Comparison of ENCODE assay signal across 20 cellular contexts in genomic region chr7:93958216-93958615, GRCh38. TPM values are rescaled to one million over a fixed set of nuclear protein-coding genes. Genes with fewer than 3 reads are reported as not detected.
DNase-seq lines count a peak whose midpoint lies in the region; ATAC-seq, FAIRE-seq and TF ChIP-seq lines count a peak whose summit lies in the region.
"Had no signal": no experiment of that assay in that cellular context is flagged by ENCODE, and none has a peak within 500 bp of the region (broad histone marks: within the 10 kb centered on the region; RNA-seq: fewer than 3 reads in every experiment).

No MANE protein-coding gene starts in this region.

- FAIRE-seq in H54 (lab: Jason Lieb, UNC) (peak; percentile 82), endothelial cell of umbilical vein (lab: Jason Lieb, UNC) (peak; percentile 75)

- no peaks in the 10 kb centered on the region for H3K9me3 Mint-ChIP-seq in natural killer cell treated with Interleukin-12 subunit alpha and Interleukin-12 subunit beta and Interleukin-15 and Interleukin-18, amount 100 ng/mL, for 72 hours
- H3K9me3 Mint-ChIP-seq: CD4-positive, alpha-beta memory T cell; IgD-negative memory B cell had no signal

- H3K27me3 ChIP-seq in PC-3 (ENCODE audit: low read length) = no peaks in the 10 kb centered on the region
- no peaks in the 10 kb centered on the region for H3K27me3 ChIP-seq in endothelial cell of umbilical vein (ENCODE audit: control insufficient read depth in 2 of 2, insufficient read depth in 2 of 2, low read length in 2 of 2)
- H3K27me3 ChIP-seq in osteoblast (ENCODE audit: insufficient read depth, low read length) = no peaks in the 10 kb centered on the region
- H3K27me3 ChIP-seq: SJSA1, tibial artery had no signal

- H4K20me1 ChIP-seq in PC-3 (ENCODE audit: low read length) (no peaks in the 10 kb centered on the region), endothelial cell of umbilical vein (replicated peaks; ENCODE audit: control insufficient read depth, extremely low read depth, insufficient read depth, low read length) (no peaks in the 10 kb centered on the region), osteoblast (ENCODE audit: insufficient read depth, low read length) (no peaks in the 10 kb centered on the region)

- H3K9ac ChIP-seq in PC-3 (ENCODE audit: low read length) (no peak overlapping the region), endothelial cell of umbilical vein (replicated peaks; ENCODE audit: extremely low read depth, insufficient read depth, low read length) (peak overlapping the region; percentile 40)

- BruUV-seq in PC-3 (replicated peaks; lab: Mats Ljungman, UMichigan) (no TSS peak), endothelial cell of umbilical vein (replicated peaks; lab: Mats Ljungman, UMichigan) (no TSS peak)

- H3K36me3 Mint-ChIP-seq in natural killer cell treated with Interleukin-12 subunit alpha and Interleukin-12 subunit beta and Interleukin-15 and Interleukin-18, amount 100 ng/mL, for 72 hours = no peaks in the 10 kb centered on the region
- H3K36me3 Mint-ChIP-seq: CD4-positive, alpha-beta memory T cell; IgD-negative memory B cell had no signal

- H3K9me3 ChIP-seq in PC-3 (ENCODE audit: low read length) (no peaks in the 10 kb centered on the region), endothelial cell of umbilical vein (replicated peaks; ENCODE audit: control insufficient read depth, insufficient read depth, low read length) (no peaks in the 10 kb centered on the region), osteoblast (ENCODE audit: low read depth, low read length) (no peaks in the 10 kb centered on the region)
- H3K9me3 ChIP-seq: prostate gland, SJSA1, tibial artery had no signal

- H3K79me2 ChIP-seq in PC-3 (ENCODE audit: low read length) = no peaks in the 10 kb centered on the region
- H3K79me2 ChIP-seq in endothelial cell of umbilical vein (ENCODE audit: control insufficient read depth, insufficient read depth, low read length) = no peaks in the 10 kb centered on the region
- H3K79me2 ChIP-seq in osteoblast (ENCODE audit: insufficient read depth, low read length) = no peaks in the 10 kb centered on the region

- H3K4me3 ChIP-seq in PC-3 (ENCODE audit: low read length) (peak overlapping the region; percentile 42), endothelial cell of umbilical vein (replicated peaks in 1 of 3; ENCODE audit: insufficient read depth in 1 of 3, low read depth in 1 of 3, low read length in 3 of 3) (peak overlapping the region in 2 of 3 experiments; percentile 16 to 37), osteoblast (ENCODE audit: insufficient read depth, low read length) (peak overlapping the region; percentile 5)
- H3K4me3 ChIP-seq: prostate gland, SJSA1, tibial artery had no signal

- no peaks in the 10 kb centered on the region for H3K9me2 ChIP-seq in PC-3 (replicated peaks; ENCODE audit: low read length)

- H3K9me1 ChIP-seq in endothelial cell of umbilical vein (replicated peaks; ENCODE audit: control insufficient read depth, extremely low read depth, insufficient read depth, low read length) = no peaks in the 10 kb centered on the region

- H3K36me3 ChIP-seq in PC-3 (ENCODE audit: low read depth, low read length) (no peaks in the 10 kb centered on the region), endothelial cell of umbilical vein (ENCODE audit: control insufficient read depth in 2 of 2, extremely low read depth in 1 of 2, insufficient read depth in 2 of 2, low read length in 2 of 2) (no peaks in the 10 kb centered on the region), osteoblast (ENCODE audit: insufficient read depth, low read length) (no peaks in the 10 kb centered on the region)
- H3K36me3 ChIP-seq: prostate gland, SJSA1, tibial artery had no signal

- DNase-seq in H54 (ENCODE audit: insufficient read length, low spot score) (no peak), PC-3 (peak; percentile 61), endothelial cell of umbilical vein (ENCODE audit: low read depth, low spot score) (peak; percentile 86), osteoblast (ENCODE audit: insufficient read length, low spot score, missing footprints) (no peak), DMS53 (lab: John Stamatoyannopoulos, UW) (no peak)
- DNase-seq in natural killer cell treated with Interleukin-12 subunit alpha and Interleukin-12 subunit beta and Interleukin-15 and Interleukin-18, amount 100 ng/mL, for 72 hours (ENCODE audit: low spot score) = no peak
- DNase-seq: activated CD4-positive, alpha-beta T cell treated with anti-CD3 and anti-CD28 coated beads, Interleukin-2, amount 50 U/mL, for 4 hours; activated effector memory CD4-positive, alpha-beta T cell treated with Interleukin-2 at 50 U/mL for 16 hours; CD4-positive, alpha-beta memory T cell; cortex of kidney; NCI-H748 treated with DMSO at 0.1 percent for 48 hours; small intestine; stimulated activated CD4-positive, alpha-beta T cell treated with anti-CD3 and anti-CD28 coated beads, Interleukin-4, amount 100 ng/mL, for 1 hour; stimulated activated naive CD8-positive, alpha-beta T cell treated with anti-CD3 and anti-CD28 coated beads, Interleukin-15, Interleukin-2, amounts not matched to agents 100 U/mL and 50 U/mL, for 24 hours; tibial artery had no signal

- H3K4me3 Mint-ChIP-seq in natural killer cell treated with Interleukin-12 subunit alpha and Interleukin-12 subunit beta and Interleukin-15 and Interleukin-18, amount 100 ng/mL, for 72 hours = no peak overlapping the region
- H3K4me3 Mint-ChIP-seq: CD4-positive, alpha-beta memory T cell; IgD-negative memory B cell had no signal

- H3F3A ChIP-seq in PC-3 (ENCODE audit: low read length, unreplicated experiment) = no peaks in the 10 kb centered on the region

- peak overlapping the region; percentile 46 for H3K27ac ChIP-seq in PC-3 (ENCODE audit: low read length)
- peak overlapping the region; percentile 93 for H3K27ac ChIP-seq in endothelial cell of umbilical vein (ENCODE audit: insufficient read depth, low read depth, low read length)
- no peak overlapping the region for H3K27ac ChIP-seq in osteoblast (ENCODE audit: low read depth, low read length)
- H3K27ac ChIP-seq: prostate gland, SJSA1, tibial artery had no signal

- peaks cover 0 to 2% of the 10 kb centered on the region in 2 donors for H3K27me3 Mint-ChIP-seq in natural killer cell treated with Interleukin-12 subunit alpha and Interleukin-12 subunit beta and Interleukin-15 and Interleukin-18, amount 100 ng/mL, for 72 hours
- H3K27me3 Mint-ChIP-seq: IgD-negative memory B cell had no signal

- CTCF ChIA-PET in PC-3 (lab: Charles Lee) = interaction anchor here (0.6 kb wide), 1 partner anchor 43 kb away, joined by 3 read pairs; no protein-coding TSS in a partner anchor
- CTCF ChIA-PET in endothelial cell of umbilical vein (lab: Charles Lee) = interaction anchor here (0.6 to 3.5 kb wide), 9 partner anchors 8 to 110 kb away, joined by 3 to 19 read pairs (median 4); partner anchors contain the start of gene GNG11

- H3K4me1 Mint-ChIP-seq in natural killer cell treated with Interleukin-12 subunit alpha and Interleukin-12 subunit beta and Interleukin-15 and Interleukin-18, amount 100 ng/mL, for 72 hours (ENCODE audit: low read depth in 2 of 2) = no peaks in the 10 kb centered on the region
- H3K4me1 Mint-ChIP-seq: CD4-positive, alpha-beta memory T cell had no signal

- H2AFZ ChIP-seq in PC-3 (ENCODE audit: low read length) (no peak overlapping the region), endothelial cell of umbilical vein (ENCODE audit: low read depth, low read length) (no peak overlapping the region), osteoblast (ENCODE audit: low read length) (peak overlapping the region; percentile 16)

- peaks cover 13% of the 10 kb centered on the region for H3K4me1 ChIP-seq in PC-3 (ENCODE audit: insufficient read depth, low read length)
- peaks cover 21% of the 10 kb centered on the region for H3K4me1 ChIP-seq in endothelial cell of umbilical vein (ENCODE audit: control insufficient read depth, extremely low read depth, insufficient read depth, low read length)
- H3K4me1 ChIP-seq in osteoblast (ENCODE audit: insufficient read depth, low read length) = peaks cover 11% of the 10 kb centered on the region
- H3K4me1 ChIP-seq: prostate gland, SJSA1, tibial artery had no signal

- no peak overlapping the region for H3K27ac Mint-ChIP-seq in natural killer cell treated with Interleukin-12 subunit alpha and Interleukin-12 subunit beta and Interleukin-15 and Interleukin-18, amount 100 ng/mL, for 72 hours
- H3K27ac Mint-ChIP-seq: CD4-positive, alpha-beta memory T cell; IgD-negative memory B cell had no signal

- TF ChIP-seq CTCF in PC-3 (conservative IDR thresholded peaks at IDR 0.05; ENCODE audit: low read depth, low read length) = no peak
- no peak for TF ChIP-seq CTCF in endothelial cell of umbilical vein (IDR thresholded peaks at IDR 0.05; ENCODE audit: extremely low read depth in 1 of 2, insufficient read depth in 1 of 2, low read depth in 1 of 2, low read length in 2 of 2)
- no peak for TF ChIP-seq CTCF in osteoblast (IDR thresholded peaks at IDR 0.05; ENCODE audit: extremely low read depth, low read depth, low read length)

- intact Hi-C loops in PC-3 (cut with micrococcal nuclease) (loop anchor here (5.0 kb wide), 1 partner anchor 36 kb away; the partner anchor contains the start of gene GNG11), endothelial cell of umbilical vein (cut with micrococcal nuclease) (loop anchor here (1.0 kb wide), 2 partner anchors 14 to 37 kb away; partner anchors contain the start of gene GNG11)

- dilution Hi-C loops in endothelial cell of umbilical vein (cut with MboI; ENCODE audit: extremely low pct_ligation_motif_present, low sequenced_read_pairs) = no loop called here

- POLR2A ChIA-PET in PC-3 (lab: Charles Lee; ENCODE audit: unreplicated experiment) (interaction anchor here (0.7 kb wide), 1 partner anchor 68 kb away, joined by 4 read pairs; the partner anchor contains the start of gene TFPI2), endothelial cell of umbilical vein (lab: Charles Lee) (interaction anchor here (1.2 kb wide), 1 partner anchor 13 kb away, joined by 4 read pairs; no protein-coding TSS in a partner anchor)

- TF ChIP-seq POLR2A in H54 (IDR thresholded peaks at IDR 0.05; ENCODE audit: low read depth, low read length) (no peak), endothelial cell of umbilical vein (IDR thresholded peaks at IDR 0.05; ENCODE audit: low read depth, low read length) (no peak)

- ATAC-seq in PC-3 (peak; percentile 97), GM19351 (IDR thresholded peaks at IDR 0.05; ENCODE audit: unreplicated experiment) (no peak)
- no peak for ATAC-seq in natural killer cell treated with Interleukin-12 subunit alpha and Interleukin-12 subunit beta and Interleukin-15 and Interleukin-18, amount 100 ng/mL, for 72 hours
- ATAC-seq: stimulated activated naive CD8-positive, alpha-beta T cell treated with anti-CD3 and anti-CD28 coated beads, Interleukin-15, Interleukin-2, amounts not matched to agents 100 U/mL and 50 U/mL, for 24 hours had no signal

- H3K4me2 ChIP-seq in PC-3 (ENCODE audit: low read length) (peak overlapping the region; percentile 75), endothelial cell of umbilical vein (ENCODE audit: insufficient read depth, low read length) (peak overlapping the region; percentile 90), osteoblast (ENCODE audit: insufficient read depth, low read length) (peak overlapping the region; percentile 55)

RNA-seq across cellular contexts. Expression of gene GNG11, which starts 36.7 kb away (rescaled TPM):
- total RNA-seq in PC-3 (2014; rRNA removed) (3.0 and 4.4 TPM in 2 replicates), endothelial cell of umbilical vein (208 and 215 TPM in 2 replicates), osteoblast (7.6 and 8.8 TPM in 2 replicates)
- polyA plus RNA-seq in endothelial cell of umbilical vein = 90.4 and 92.3 TPM in 2 replicates
- polyA plus RNA-seq in endothelial cell of umbilical vein (2011; cell fraction: cytosol; rRNA removed) = 93.2 and 133 TPM in 2 replicates
- polyA plus RNA-seq in endothelial cell of umbilical vein (2011; cell fraction: nucleus; rRNA removed) = 45.5 and 59.6 TPM in 2 replicates
- polyA plus RNA-seq in endothelial cell of umbilical vein (2012) = 143 and 162 TPM in 2 replicates
- 43.9 and 44.6 TPM in 2 replicates for polyA minus RNA-seq in endothelial cell of umbilical vein
- polyA minus RNA-seq in endothelial cell of umbilical vein (2011; cell fraction: cytosol; rRNA and poly(A)+ RNA removed) = 1.6 TPM
- 75.7 and 94.4 TPM in 2 replicates for polyA minus RNA-seq in endothelial cell of umbilical vein (2011; cell fraction: nucleus; rRNA and poly(A)+ RNA removed)
- not detected for total RNA-seq in natural killer cell treated with Interleukin-12 subunit alpha and Interleukin-12 subunit beta and Interleukin-15 and Interleukin-18, amount 100 ng/mL, for 72 hours
- total RNA-seq: CD4-positive, alpha-beta memory T cell had no signal
- polyA plus RNA-seq: CD4-positive, alpha-beta memory T cell had no signal

RNA-seq across cellular contexts. Expression of gene BET1, which starts 45.9 kb away (rescaled TPM):
- total RNA-seq in PC-3 (2014; rRNA removed) = 7.9 and 12.1 TPM in 2 replicates
- total RNA-seq in endothelial cell of umbilical vein = 23.9 and 28.4 TPM in 2 replicates
- polyA plus RNA-seq in endothelial cell of umbilical vein = 14.8 and 21.9 TPM in 2 replicates
- polyA plus RNA-seq in endothelial cell of umbilical vein (2011; cell fraction: cytosol; rRNA removed) = 22.8 and 23.2 TPM in 2 replicates
- polyA plus RNA-seq in endothelial cell of umbilical vein (2011; cell fraction: nucleus; rRNA removed) = 18.6 and 18.9 TPM in 2 replicates
- 22.0 and 25.9 TPM in 2 replicates for polyA plus RNA-seq in endothelial cell of umbilical vein (2012)
- 12.4 and 13.1 TPM in 2 replicates for polyA minus RNA-seq in endothelial cell of umbilical vein
- polyA minus RNA-seq in endothelial cell of umbilical vein (2011; cell fraction: cytosol; rRNA and poly(A)+ RNA removed) = 9.6 TPM
- 15.3 and 21.1 TPM in 2 replicates for polyA minus RNA-seq in endothelial cell of umbilical vein (2011; cell fraction: nucleus; rRNA and poly(A)+ RNA removed)
- 20.6 and 22.4 TPM in 2 replicates for total RNA-seq in osteoblast
- total RNA-seq in natural killer cell treated with Interleukin-12 subunit alpha and Interleukin-12 subunit beta and Interleukin-15 and Interleukin-18, amount 100 ng/mL, for 72 hours = 10 to 100 TPM; 18.1 to 23.8 TPM

RNA-seq across cellular contexts. Expression of gene GNGT1, which starts 51.8 kb away (rescaled TPM):
- total RNA-seq in PC-3 (2014; rRNA removed) (not detected in 2 replicates), endothelial cell of umbilical vein (not detected in 2 replicates), osteoblast (not detected in 2 replicates)
- not detected in 2 replicates for polyA plus RNA-seq in endothelial cell of umbilical vein
- polyA plus RNA-seq in endothelial cell of umbilical vein (2011; cell fraction: cytosol; rRNA removed) = not detected in 2 replicates
- not detected in 2 replicates for polyA plus RNA-seq in endothelial cell of umbilical vein (2011; cell fraction: nucleus; rRNA removed)
- polyA plus RNA-seq in endothelial cell of umbilical vein (2012) = not detected in 2 replicates
- not detected in 2 replicates for polyA minus RNA-seq in endothelial cell of umbilical vein
- 1.3 TPM for polyA minus RNA-seq in endothelial cell of umbilical vein (2011; cell fraction: cytosol; rRNA and poly(A)+ RNA removed)
- not detected in 2 replicates for polyA minus RNA-seq in endothelial cell of umbilical vein (2011; cell fraction: nucleus; rRNA and poly(A)+ RNA removed)
- total RNA-seq in natural killer cell treated with Interleukin-12 subunit alpha and Interleukin-12 subunit beta and Interleukin-15 and Interleukin-18, amount 100 ng/mL, for 72 hours = not detected
- total RNA-seq: CD4-positive, alpha-beta memory T cell; prostate gland; SJSA1 had no signal
- polyA plus RNA-seq: CD4-positive, alpha-beta memory T cell; IgD-negative memory B cell; neural cell; small intestine had no signal

Comparison
In these comparisons a context has a peak if more than half of its experiments do, and no peak if none do; other contexts are left out.
1. DNase-seq: peak in PC-3 (single experiment) and endothelial cell of umbilical vein (single experiment); none in H54 (single experiment), osteoblast (single experiment), DMS53 (single experiment) and natural killer cell treated with Interleukin-12 subunit alpha and Interleukin-12 subunit beta and Interleukin-15 and Interleukin-18, amount 100 ng/mL, for 72 hours (single experiment).
2. RNA of gene GNG11, which starts 36.7 kb away (total RNA-seq): 208 to 215 TPM in endothelial cell of umbilical vein; 7.6 to 8.8 TPM in osteoblast, 3.0 to 4.4 TPM in PC-3 and not detected in natural killer cell treated with Interleukin-12 subunit alpha and Interleukin-12 subunit beta and Interleukin-15 and Interleukin-18, amount 100 ng/mL, for 72 hours; every median in the first group is over 10 times any median in the second.
3. Peak in every context shown above with its lines, with median percentiles within 50 percentile points of each other: H3K4me2 ChIP-seq and H3K4me3 ChIP-seq.